In genomic region chr14:69041783-69042182, GRCh38 we compare ENCODE assay signal across 24 cellular contexts.
DNase-seq lines count a peak whose midpoint lies in the region; ATAC-seq, FAIRE-seq and TF ChIP-seq lines count a peak whose summit lies in the region.
"Had no signal": no experiment of that assay in that cellular context is flagged by ENCODE, and none has a peak within 500 bp of the region (broad histone marks: within the 10 kb centered on the region; RNA-seq: fewer than 3 reads in every experiment).

No MANE protein-coding gene starts in this region.

- peaks cover 8% of the 10 kb centered on the region for H3K27me3 Mint-ChIP-seq in dendritic cell treated with granulocyte-macrophage colony-stimulating factor and Interleukin-4, amounts not matched to agents 40 ng/mL and 50 ng/mL, for 4 days
- H3K27me3 Mint-ChIP-seq in neural progenitor cell (ENCODE audit: insufficient read depth, low read depth): peaks cover 9% of the 10 kb centered on the region

- no peak overlapping the region for H4K5ac ChIP-seq in IMR-90 (ENCODE audit: low read depth, low read length)

- no peak for DNase-seq in IMR-90
- no peak for DNase-seq in neural progenitor cell (ENCODE audit: low spot score)
- no peak for DNase-seq in tibial artery
- DNase-seq in pancreas: no peak
- DNase-seq in GOT3 (lab: John Stamatoyannopoulos, UW): no peak
- DNase-seq in activated naive CD4-positive, alpha-beta T cell treated with anti-CD3 and anti-CD28 coated beads, Interleukin-2, amount 50 U/mL, for 72 hours (ENCODE audit: low spot score in 2 of 2): no peak
- DNase-seq: CD4-positive, CD25-positive, alpha-beta regulatory T cell; EL; GF-D8; GM23248; KG1; NCI-H1105; NCI-H146; NCI-H2029; NCI-H226; NCI-H510A treated with DMSO at 0.1 percent for 48 hours; NCI-H774; RPMI8226; SHP77 had no signal

- CTCF ChIA-PET in IMR-90 (lab: Yijun Ruan, JAX): no interaction called here

- no peak overlapping the region for H2BK120ac ChIP-seq in IMR-90 (ENCODE audit: low read depth, low read length)

- H3K9ac ChIP-seq in IMR-90 (ENCODE audit: low read depth, low read length) (no peak overlapping the region), neural progenitor cell (no peak overlapping the region)
- H3K9ac ChIP-seq: GM23248 had no signal

- H4K91ac ChIP-seq in IMR-90 (ENCODE audit: insufficient read depth, low read depth, low read length): no peak overlapping the region

- H3K27me3 ChIP-seq in IMR-90 (ENCODE audit: control insufficient read depth, insufficient read depth, low read length) (no peaks in the 10 kb centered on the region), neural progenitor cell (peaks cover 15% of the 10 kb centered on the region), tibial artery (no peaks in the 10 kb centered on the region), pancreas (no peaks in the 10 kb centered on the region)

- H3K4me1 Mint-ChIP-seq in dendritic cell treated with granulocyte-macrophage colony-stimulating factor and Interleukin-4, amounts not matched to agents 40 ng/mL and 50 ng/mL, for 4 days (ENCODE audit: low read depth): peaks cover 94% of the 10 kb centered on the region
- peaks cover 70% of the 10 kb centered on the region for H3K4me1 Mint-ChIP-seq in neural progenitor cell
- H3K4me1 Mint-ChIP-seq: B cell had no signal

- no peaks in the 10 kb centered on the region for H3K36me3 Mint-ChIP-seq in dendritic cell treated with granulocyte-macrophage colony-stimulating factor and Interleukin-4, amounts not matched to agents 40 ng/mL and 50 ng/mL, for 4 days (ENCODE audit: low read depth)
- H3K36me3 Mint-ChIP-seq in neural progenitor cell: no peaks in the 10 kb centered on the region
- no peaks in the 10 kb centered on the region for H3K36me3 Mint-ChIP-seq in activated naive CD4-positive, alpha-beta T cell treated with anti-CD3 and anti-CD28 coated beads, Interleukin-2, amount 50 U/mL, for 72 hours
- H3K36me3 Mint-ChIP-seq: CD4-positive, CD25-positive, alpha-beta regulatory T cell had no signal

- peaks cover 6 to 49% of the 10 kb centered on the region in 2 experiments; a peak in 3 of 4 replicates for H3K79me1 ChIP-seq in IMR-90 (ENCODE audit: low read depth in 1 of 2, low read length in 2 of 2)

- H3K9me1 ChIP-seq in IMR-90 (ENCODE audit: insufficient read depth, low read length): peaks cover 59% of the 10 kb centered on the region

- ATAC-seq in IMR-90 (ENCODE audit: low read depth): no peak
- ATAC-seq in GM21526 (IDR thresholded peaks at IDR 0.05; ENCODE audit: low FRiP score, unreplicated experiment): no peak
- ATAC-seq in pancreas: no peak
- no peak for ATAC-seq in activated naive CD4-positive, alpha-beta T cell treated with anti-CD3 and anti-CD28 coated beads, Interleukin-2, amount 50 U/mL, for 72 hours
- ATAC-seq: A549 had no signal

- no peak for TF ChIP-seq RAD21 in IMR-90 (IDR thresholded peaks at IDR 0.05; ENCODE audit: low read length)

- H3K4me3 ChIP-seq in IMR-90 (ENCODE audit: insufficient read depth, low read depth, low read length) (no peak overlapping the region), neural progenitor cell (no peak overlapping the region), tibial artery (no peak overlapping the region), pancreas (no peak overlapping the region)
- H3K4me3 ChIP-seq: A549, GM23248, HAP-1 had no signal

- H3F3A ChIP-seq in neural progenitor cell (ENCODE audit: low read depth): peaks cover 20% of the 10 kb centered on the region

- H2BK5ac ChIP-seq in IMR-90 (ENCODE audit: low read depth, low read length, poor library complexity, severe bottlenecking): no peak overlapping the region

- no TSS peak for BruUV-seq in IMR-90 (replicated peaks; lab: Mats Ljungman, UMichigan)

- H3K36me3 ChIP-seq in IMR-90 (ENCODE audit: control insufficient read depth, insufficient read depth, low read length) (no peaks in the 10 kb centered on the region), neural progenitor cell (no peaks in the 10 kb centered on the region), tibial artery (no peaks in the 10 kb centered on the region), pancreas (no peaks in the 10 kb centered on the region)
- H3K36me3 ChIP-seq: HAP-1 had no signal

- H3K14ac ChIP-seq in IMR-90 (replicated peaks; ENCODE audit: low read depth, low read length): 0 out of 2 replicates have a peak overlapping the region, but pooled peaks have one; percentile 34

- intact Hi-C loops in IMR-90 (cut with micrococcal nuclease) (loop anchor here (10.0 kb wide), 1 partner anchor 53 kb away; no protein-coding TSS in a partner anchor), tibial artery (cut with DNase I; ENCODE audit: low total_unique reads) (loop anchor here (2.0 kb wide), 1 partner anchor 93 kb away; no protein-coding TSS in a partner anchor), pancreas (cut with DNase I) (no loop called here)
- intact Hi-C loops in dendritic cell treated with granulocyte-macrophage colony-stimulating factor and Interleukin-4, amounts not matched to agents 40 ng/mL and 50 ng/mL, for 4 days (cut with micrococcal nuclease): loop anchor here (2.0 to 5.0 kb wide), 2 partner anchors 27 to 64 kb away; partner anchors contain the start of gene ACTN1

- H3K9me3 ChIP-seq in IMR-90 (ENCODE audit: control insufficient read depth, insufficient read depth, low read length) (no peaks in the 10 kb centered on the region), neural progenitor cell (ENCODE audit: low read depth) (no peaks in the 10 kb centered on the region), tibial artery (no peaks in the 10 kb centered on the region), pancreas (no peaks in the 10 kb centered on the region)
- H3K9me3 ChIP-seq: A549, HAP-1 had no signal

- H2AFZ ChIP-seq in IMR-90 (replicated peaks; ENCODE audit: low read length, poor library complexity): no peak overlapping the region
- H2AFZ ChIP-seq in neural progenitor cell (replicated peaks): no peak overlapping the region
- H2AFZ ChIP-seq: GM23248 had no signal

- no peak overlapping the region for H2AK5ac ChIP-seq in IMR-90 (ENCODE audit: low read depth, low read length)

- TF ChIP-seq CTCF in IMR-90 (conservative IDR thresholded peaks at IDR 0.05; ENCODE audit: low read depth, low read length) (no peak), neural progenitor cell (IDR thresholded peaks at IDR 0.05) (no peak), tibial artery (IDR thresholded peaks at IDR 0.05) (no peak), pancreas (IDR thresholded peaks at IDR 0.05) (no peak)

- H3K23ac ChIP-seq in IMR-90 (ENCODE audit: low read depth, low read length): no peak overlapping the region

- H2BK20ac ChIP-seq in IMR-90 (ENCODE audit: low read depth, low read length): no peak overlapping the region

- H3K4me1 ChIP-seq in IMR-90 (ENCODE audit: control insufficient read depth, insufficient read depth, low read length): peaks cover 55% of the 10 kb centered on the region
- peaks cover 25% of the 10 kb centered on the region for H3K4me1 ChIP-seq in neural progenitor cell
- H3K4me1 ChIP-seq in tibial artery: peaks cover 0 to 94% (median 72%) of the 10 kb centered on the region in 4 donors
- peaks cover 6 to 31% (median 20%) of the 10 kb centered on the region in 3 donors for H3K4me1 ChIP-seq in pancreas

- no peak overlapping the region for H3K27ac ChIP-seq in IMR-90 (ENCODE audit: insufficient read depth, low read length)
- no peak overlapping the region for H3K27ac ChIP-seq in neural progenitor cell
- H3K27ac ChIP-seq in tibial artery: peak overlapping the region; percentile 87 to 91
- no peak overlapping the region for H3K27ac ChIP-seq in pancreas
- H3K27ac ChIP-seq: GM23248 had no signal

- H4K20me1 ChIP-seq in IMR-90 (ENCODE audit: insufficient read depth, low read length): peaks cover 10% of the 10 kb centered on the region; the same call in 1 of the 2 replicates
- H4K20me1 ChIP-seq in neural progenitor cell (ENCODE audit: low read depth): no peaks in the 10 kb centered on the region

- no peak overlapping the region for H2AK9ac ChIP-seq in IMR-90 (replicated peaks; ENCODE audit: low read depth, low read length, poor library complexity)

- H3K18ac ChIP-seq in IMR-90 (ENCODE audit: low read depth, low read length): no peak overlapping the region

- H3K4me2 ChIP-seq in IMR-90 (ENCODE audit: low read depth, low read length): no peak overlapping the region
- no peak overlapping the region for H3K4me2 ChIP-seq in neural progenitor cell
- H3K4me2 ChIP-seq: A549 had no signal

- H4K8ac ChIP-seq in IMR-90 (ENCODE audit: low read depth in 2 of 2, low read length in 2 of 2): no peak overlapping the region

- in situ Hi-C loops in IMR-90 (cut with MboI; ENCODE audit: low sequenced_read_pairs): no loop called here

- H3K27ac Mint-ChIP-seq in dendritic cell treated with granulocyte-macrophage colony-stimulating factor and Interleukin-4, amounts not matched to agents 40 ng/mL and 50 ng/mL, for 4 days: peak overlapping the region; percentile 63
- peak overlapping the region; percentile 7 for H3K27ac Mint-ChIP-seq in neural progenitor cell
- H3K27ac Mint-ChIP-seq in activated naive CD4-positive, alpha-beta T cell treated with anti-CD3 and anti-CD28 coated beads, Interleukin-2, amount 50 U/mL, for 72 hours: no peak overlapping the region
- H3K27ac Mint-ChIP-seq: B cell; CD4-positive, CD25-positive, alpha-beta regulatory T cell had no signal

- H3K79me2 ChIP-seq in neural progenitor cell (ENCODE audit: low read depth): no peaks in the 10 kb centered on the region

- no CpG with 5 or more reads among the region's 7 CpGs for WGBS in IMR-90 (ENCODE audit: extremely low coverage in 2 of 2, insufficient read length in 1 of 2), 2 experiments
- 59 to 64% methylated on average over 7 of the region's 7 CpGs for WGBS in pancreas, 2 donors

- no peak overlapping the region; the same call in 2 of the 3 replicates for H2BK15ac ChIP-seq in IMR-90 (ENCODE audit: low read depth, low read length)

- dilution Hi-C loops in IMR-90 (cut with HindIII; ENCODE audit: low sequenced_read_pairs, unreplicated experiment): no loop called here

- no peak overlapping the region for H3K4ac ChIP-seq in IMR-90 (ENCODE audit: low read depth, low read length)

- no peaks in the 10 kb centered on the region for H3K9me3 Mint-ChIP-seq in dendritic cell treated with granulocyte-macrophage colony-stimulating factor and Interleukin-4, amounts not matched to agents 40 ng/mL and 50 ng/mL, for 4 days
- no peaks in the 10 kb centered on the region for H3K9me3 Mint-ChIP-seq in neural progenitor cell
- H3K9me3 Mint-ChIP-seq in activated naive CD4-positive, alpha-beta T cell treated with anti-CD3 and anti-CD28 coated beads, Interleukin-2, amount 50 U/mL, for 72 hours: no peaks in the 10 kb centered on the region

- H3K4me3 Mint-ChIP-seq in dendritic cell treated with granulocyte-macrophage colony-stimulating factor and Interleukin-4, amounts not matched to agents 40 ng/mL and 50 ng/mL, for 4 days: no peak overlapping the region
- peak overlapping the region; percentile 30 for H3K4me3 Mint-ChIP-seq in neural progenitor cell
- H3K4me3 Mint-ChIP-seq: B cell; CD4-positive, CD25-positive, alpha-beta regulatory T cell had no signal

- no peak overlapping the region for H3K56ac ChIP-seq in IMR-90 (ENCODE audit: extremely low read depth, insufficient read depth, low read length)

- POLR2A ChIA-PET in IMR-90 (lab: Charles Lee; ENCODE audit: unreplicated experiment): no interaction called here

- no peak for TF ChIP-seq POLR2A in IMR-90 (IDR thresholded peaks at IDR 0.05; ENCODE audit: low read depth, low read length)

- FAIRE-seq in pancreas (lab: Jason Lieb, UNC): no peak
- FAIRE-seq: A549 had no signal

TF ChIP-seq in IMR-90, 13 proteins besides CTCF, POLR2A, EP300 and RAD21 (continues in another document):
- no peak for TF ChIP-seq MAZ (IDR thresholded peaks at IDR 0.05; ENCODE audit: borderline replicate concordance, low read depth, low read length)

Comparison
In these comparisons a context has a peak if more than half of its experiments do, and no peak if none do; other contexts are left out.
1. H3K27ac ChIP-seq: peak in tibial artery (2 of 2); none in IMR-90 (single experiment), neural progenitor cell (single experiment) and pancreas (0 of 4).
2. H3K27ac Mint-ChIP-seq: peak in dendritic cell treated with granulocyte-macrophage colony-stimulating factor and Interleukin-4, amounts not matched to agents 40 ng/mL and 50 ng/mL, for 4 days (single experiment) and neural progenitor cell (single experiment); none in activated naive CD4-positive, alpha-beta T cell treated with anti-CD3 and anti-CD28 coated beads, Interleukin-2, amount 50 U/mL, for 72 hours (0 of 2).
3. intact Hi-C loops: an anchor here in IMR-90 (10.0 kb wide), dendritic cell treated with granulocyte-macrophage colony-stimulating factor and Interleukin-4, amounts not matched to agents 40 ng/mL and 50 ng/mL, for 4 days (2.0 to 5.0 kb wide) and tibial artery (2.0 kb wide); none called in pancreas.